In the genomic region with DNA sequence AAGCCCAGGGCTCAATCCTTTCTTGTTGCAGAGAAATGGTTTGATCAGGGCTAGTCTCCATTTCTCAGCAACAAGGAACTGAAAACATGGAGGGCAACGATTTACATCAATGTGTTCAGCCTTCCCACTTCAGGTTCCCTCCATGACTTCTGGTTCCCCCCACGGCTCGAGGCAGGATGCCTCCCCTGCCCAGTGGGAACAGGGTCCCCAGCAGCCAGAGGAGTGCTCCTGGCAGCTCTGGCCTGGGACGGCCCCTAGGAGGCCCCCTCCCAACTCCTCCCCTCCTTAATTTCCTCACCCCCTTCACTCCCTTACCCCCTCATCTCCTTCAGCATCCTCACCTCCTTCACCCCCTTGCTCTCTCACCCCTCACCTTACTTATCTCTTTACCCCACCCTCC, we compare ENCODE assay signal across 27 cellular contexts.
"Had no signal": no experiment of that assay in that cellular context is flagged by ENCODE, and none has a peak within 500 bp of the region (broad histone marks: within the 10 kb centered on the region; RNA-seq: fewer than 3 reads in every experiment).

No MANE protein-coding gene starts in this region.

- H3K4me1 ChIP-seq: breast epithelium, gastrocnemius medialis, parathyroid adenoma, testis, upper lobe of left lung had no signal

- H3K36me3 ChIP-seq: breast epithelium, gastrocnemius medialis, upper lobe of left lung, vagina had no signal

- H3K9ac ChIP-seq: parathyroid adenoma had no signal

- H3K4me3 ChIP-seq: breast epithelium, gastrocnemius medialis, hepatocyte, testis, upper lobe of left lung, vagina had no signal

- H3K27ac Mint-ChIP-seq: activated naive CD4-positive, alpha-beta T cell treated with anti-CD3 and anti-CD28 coated beads, Interleukin-2, amount 50 U/mL, for 72 hours; activated T-helper 2 cell treated with anti-CD3 and anti-CD28 coated beads, Interferon-gamma antibody, Interleukin-2, Interleukin-4, amounts not matched to agents 10 μg/mL and 5 μg/mL and 100 μg/mL, durations not matched to agents 14 hours and 24 hours and 36 hours; mesothelial cell of epicardium; nephron progenitor cell; WTC11 had no signal

- H3K27ac ChIP-seq: breast epithelium, gastrocnemius medialis, hepatocyte, parathyroid adenoma, testis, upper lobe of left lung, vagina had no signal

- H3K9me3 ChIP-seq: breast epithelium, gastrocnemius medialis, testis, upper lobe of left lung, vagina had no signal

- ATAC-seq: activated naive CD4-positive, alpha-beta T cell treated with anti-CD3 and anti-CD28 coated beads, Interleukin-2, amount 50 U/mL, for 72 hours; gastrocnemius medialis; left cardiac atrium; left ventricle myocardium superior; right cardiac atrium; WTC11 had no signal

- H3K79me2 ChIP-seq: hepatocyte, parathyroid adenoma had no signal

- H3K27me3 ChIP-seq: breast epithelium, gastrocnemius medialis, testis, upper lobe of left lung, vagina had no signal

- H3K36me3 Mint-ChIP-seq: activated naive CD4-positive, alpha-beta T cell treated with anti-CD3 and anti-CD28 coated beads, Interleukin-2, amount 50 U/mL, for 72 hours; mesothelial cell of epicardium; naive B cell; WTC11 had no signal

- H3K9me3 Mint-ChIP-seq: activated naive CD4-positive, alpha-beta T cell treated with anti-CD3 and anti-CD28 coated beads, Interleukin-2, amount 50 U/mL, for 72 hours; activated T-helper 2 cell treated with anti-CD3 and anti-CD28 coated beads, Interferon-gamma antibody, Interleukin-2, Interleukin-4, amounts not matched to agents 10 μg/mL and 5 μg/mL and 100 μg/mL, durations not matched to agents 14 hours and 24 hours and 36 hours; mesothelial cell of epicardium; naive B cell; nephron progenitor cell; WTC11 had no signal

- DNase-seq: activated CD4-positive, alpha-beta T cell treated with anti-CD3 and anti-CD28 coated beads for 1 hour; activated T-cell treated with anti-CD3 and anti-CD28 coated beads, Interleukin-2, amount 50 U/mL, for 48 hours; central memory CD4-positive, alpha-beta T cell; effector memory CD4-positive, alpha-beta T cell; gastrocnemius medialis; glutamatergic neuron; islet precursor cell; left cardiac atrium; left ventricle myocardium superior; mammary epithelial cell; naive B cell; nephron progenitor cell; nucleus accumbens; right cardiac atrium; stimulated activated CD4-positive, alpha-beta T cell treated with anti-CD3 and anti-CD28 coated beads, Interleukin-2, amount 100 ng/mL, for 48 hours; stimulated activated naive CD4-positive, alpha-beta T cell treated with Interleukin-2 at 50 U/mL for 16 hours; T-helper 2 cell; testis; upper lobe of left lung had no signal

- H3K4me3 Mint-ChIP-seq: mesothelial cell of epicardium, naive B cell, nephron progenitor cell, WTC11 had no signal

- H2AFZ ChIP-seq: hepatocyte, parathyroid adenoma had no signal

- H3K4me2 ChIP-seq: hepatocyte had no signal
